20 cellular contexts compared by ENCODE assay signal in genomic region chr7:123836656-123837055, GRCh38. TPM values are rescaled to one million over a fixed set of nuclear protein-coding genes. Genes with fewer than 3 reads are reported as not detected.
"Had no signal": no experiment of that assay in that cellular context is flagged by ENCODE, and none has a peak within 500 bp of the region (broad histone marks: within the 10 kb centered on the region; RNA-seq: fewer than 3 reads in every experiment).

No MANE protein-coding gene starts in this region.

- ATAC-seq: SK-N-SH treated with all-trans-retinoic acid at 6 μM for 48 hours had no signal

- DNase-seq: Karpas-422, KBM-7, MM.1S, NCI-H1092 treated with DMSO at 0.1 percent for 48 hours, NCI-H1436, NCI-H187, NCI-H2029, NCI-H2081 treated with DMSO at 0.1 percent for 48 hours, NCI-H2171, NCI-H226, NCI-H446, NCI-H510A, NCI-H524 treated with DMSO at 0.1 percent for 48 hours, NCI-H69, NCI-H774, SHP77 treated with DMSO at 0.1 percent for 48 hours, T-helper 1 cell had no signal

- H3K27ac ChIP-seq: RWPE1, SJCRH30 had no signal

- H3K9me3 ChIP-seq: SJCRH30 had no signal

- H3K4me3 ChIP-seq: SJCRH30 had no signal

- H3K36me3 ChIP-seq: SJCRH30 had no signal

- H3K4me1 ChIP-seq: SJCRH30 had no signal

RNA-seq across cellular contexts. Expression of gene HYAL4, which starts 8.3 kb away (rescaled TPM):
- total RNA-seq: SJCRH30 had no signal
